23 cellular contexts compared by ENCODE assay signal in genomic region chr3:186121968-186122367, GRCh38. TPM values are rescaled to one million over a fixed set of nuclear protein-coding genes. Genes with fewer than 3 reads are reported as not detected.
DNase-seq lines count a peak whose midpoint lies in the region; ATAC-seq and TF ChIP-seq lines count a peak whose summit lies in the region.
"Had no signal": no experiment of that assay in that cellular context is flagged by ENCODE, and none has a peak within 500 bp of the region (broad histone marks: within the 10 kb centered on the region; RNA-seq: fewer than 3 reads in every experiment).

No MANE protein-coding gene starts in this region.

- TF ChIP-seq POLR2A in breast epithelium (IDR thresholded peaks at IDR 0.05) = no peak
- no peak for TF ChIP-seq POLR2A in thyroid gland (IDR thresholded peaks at IDR 0.05)

- ATAC-seq in left lung (peak; percentile 39), HG02642 (IDR thresholded peaks at IDR 0.05; ENCODE audit: poor library complexity, unreplicated experiment) (no peak)
- ATAC-seq: A549; K562; stimulated activated memory B cell treated with anti-CD40 and anti-IgM and Interleukin-4, amounts not matched to agents 10 μg/mL and 1 μg/mL and 100 μg/mL, for 72 hours had no signal

- 24 to 28% methylated on average over 2 of the region's 2 CpGs for WGBS in thyroid gland, 2 donors

- no peaks in the 10 kb centered on the region for H3K27me3 ChIP-seq in breast epithelium
- peaks cover 0 to 28% of the 10 kb centered on the region in 2 donors for H3K27me3 ChIP-seq in left lung
- H3K27me3 ChIP-seq in thyroid gland = no peaks in the 10 kb centered on the region
- H3K27me3 ChIP-seq: tibial artery had no signal

- TF ChIP-seq CTCF in MCF 10A (IDR thresholded peaks at IDR 0.05; ENCODE audit: unreplicated experiment) (no peak), breast epithelium (IDR thresholded peaks at IDR 0.05) (no peak), choroid plexus epithelial cell (conservative IDR thresholded peaks at IDR 0.05; ENCODE audit: low read depth, low read length) (no peak), left lung (IDR thresholded peaks at IDR 0.05) (no peak), thyroid gland (IDR thresholded peaks at IDR 0.05) (no peak), glutamatergic neuron (IDR thresholded peaks at IDR 0.05; ENCODE audit: partially characterized antibody, unreplicated experiment) (no peak)

- H3K4me1 ChIP-seq in breast epithelium (no peaks in the 10 kb centered on the region), left lung (no peaks in the 10 kb centered on the region), thyroid gland (peaks cover 12 to 17% of the 10 kb centered on the region in 2 donors)
- H3K4me1 ChIP-seq: A549, tibial artery had no signal

- no peaks in the 10 kb centered on the region for H3K9me3 ChIP-seq in breast epithelium
- H3K9me3 ChIP-seq in left lung = no peaks in the 10 kb centered on the region
- no peaks in the 10 kb centered on the region for H3K9me3 ChIP-seq in thyroid gland
- H3K9me3 ChIP-seq: A549, tibial artery had no signal

- intact Hi-C loops in MCF 10A (cut with micrococcal nuclease) = no loop called here
- intact Hi-C loops in breast epithelium (cut with DNase I; ENCODE audit: low total_unique reads) = no loop called here
- intact Hi-C loops in left lung (cut with DNase I) = no loop called here
- intact Hi-C loops in thyroid gland (cut with DNase I) = no loop called here

- peaks cover 9% of the 10 kb centered on the region for H3K4me1 Mint-ChIP-seq in MCF 10A (ENCODE audit: insufficient read depth, unreplicated experiment)
- peaks cover 18% of the 10 kb centered on the region for H3K4me1 Mint-ChIP-seq in glutamatergic neuron (ENCODE audit: low read depth, unreplicated experiment)
- H3K4me1 Mint-ChIP-seq: activated naive CD4-positive, alpha-beta T cell treated with anti-CD3 and anti-CD28 coated beads, Interleukin-2, amount 50 U/mL, for 24 hours; CD14-positive monocyte had no signal

- peak overlapping the region; percentile 35 for H3K27ac Mint-ChIP-seq in MCF 10A (ENCODE audit: low read depth, unreplicated experiment)
- H3K27ac Mint-ChIP-seq in glutamatergic neuron (ENCODE audit: unreplicated experiment) = no peak overlapping the region
- H3K27ac Mint-ChIP-seq: activated naive CD4-positive, alpha-beta T cell treated with anti-CD3 and anti-CD28 coated beads, Interleukin-2, amount 50 U/mL, for 24 hours; CD14-positive monocyte; memory B cell; nephron progenitor cell; stimulated activated memory B cell treated with anti-CD40 and anti-IgM and Interleukin-4, amounts not matched to agents 10 μg/mL and 1 μg/mL and 100 μg/mL, for 72 hours had no signal

- DNase-seq in MCF 10A (ENCODE audit: unreplicated experiment) (peak; percentile 30), breast epithelium (ENCODE audit: low spot score in 2 of 2) (no peak), choroid plexus epithelial cell (ENCODE audit: low read depth) (peak; percentile 26), left lung (no peak), thyroid gland (peak; percentile 8 to 40), HT-29 (ENCODE audit: low spot score) (no peak), glutamatergic neuron (no peak)
- DNase-seq: activated T-cell treated with anti-CD3 and anti-CD28 coated beads, Interleukin-2, amount 50 U/mL, for 48 hours; cortex of kidney; DMS79 treated with DMSO at 0.1 percent for 48 hours; GM23248; NCI-H526; nephron progenitor cell; OCI-M1; tibial artery had no signal

- no peaks in the 10 kb centered on the region for H3K36me3 ChIP-seq in breast epithelium
- H3K36me3 ChIP-seq in left lung = no peaks in the 10 kb centered on the region
- no peaks in the 10 kb centered on the region for H3K36me3 ChIP-seq in thyroid gland
- H3K36me3 ChIP-seq: tibial artery had no signal

- H3K4me3 Mint-ChIP-seq in MCF 10A (ENCODE audit: unreplicated experiment) = no peak overlapping the region
- no peak overlapping the region for H3K4me3 Mint-ChIP-seq in glutamatergic neuron (ENCODE audit: unreplicated experiment)
- H3K4me3 Mint-ChIP-seq: activated naive CD4-positive, alpha-beta T cell treated with anti-CD3 and anti-CD28 coated beads, Interleukin-2, amount 50 U/mL, for 24 hours; CD14-positive monocyte; memory B cell; nephron progenitor cell; stimulated activated memory B cell treated with anti-CD40 and anti-IgM and Interleukin-4, amounts not matched to agents 10 μg/mL and 1 μg/mL and 100 μg/mL, for 72 hours had no signal

- H3K27me3 Mint-ChIP-seq in MCF 10A (ENCODE audit: insufficient read depth, unreplicated experiment) (peaks cover 30% of the 10 kb centered on the region), glutamatergic neuron (ENCODE audit: unreplicated experiment) (peaks cover 5% of the 10 kb centered on the region)

- H3K36me3 Mint-ChIP-seq in MCF 10A (ENCODE audit: insufficient read depth, unreplicated experiment) (no peaks in the 10 kb centered on the region), glutamatergic neuron (ENCODE audit: unreplicated experiment) (no peaks in the 10 kb centered on the region)
- H3K36me3 Mint-ChIP-seq: activated naive CD4-positive, alpha-beta T cell treated with anti-CD3 and anti-CD28 coated beads, Interleukin-2, amount 50 U/mL, for 24 hours; stimulated activated memory B cell treated with anti-CD40 and anti-IgM and Interleukin-4, amounts not matched to agents 10 μg/mL and 1 μg/mL and 100 μg/mL, for 72 hours had no signal

- CTCF ChIA-PET in MCF 10A (lab: Yijun Ruan, JAX) = interaction anchor here (0.6 to 1.7 kb wide), 3 partner anchors 14 to 419 kb away, joined by 3 to 10 read pairs (median 4); no protein-coding TSS in a partner anchor

- H3K4me3 ChIP-seq in breast epithelium = no peak overlapping the region
- no peak overlapping the region for H3K4me3 ChIP-seq in choroid plexus epithelial cell (ENCODE audit: low read depth, low read length)
- no peak overlapping the region for H3K4me3 ChIP-seq in left lung
- no peak overlapping the region for H3K4me3 ChIP-seq in thyroid gland (replicated peaks in 1 of 3)
- H3K4me3 ChIP-seq: A549, GM23248, K562, tibial artery had no signal

- H3K9me3 Mint-ChIP-seq in MCF 10A (ENCODE audit: unreplicated experiment) (peaks cover 10% of the 10 kb centered on the region), glutamatergic neuron (ENCODE audit: unreplicated experiment) (no peaks in the 10 kb centered on the region)
- H3K9me3 Mint-ChIP-seq: activated naive CD4-positive, alpha-beta T cell treated with anti-CD3 and anti-CD28 coated beads, Interleukin-2, amount 50 U/mL, for 24 hours; memory B cell; nephron progenitor cell had no signal

- no TSS peak for BruUV-seq in MCF 10A (replicated peaks; lab: Mats Ljungman, UMichigan)

- H3K27ac ChIP-seq in breast epithelium (no peak overlapping the region), left lung (no peak overlapping the region), thyroid gland (no peak overlapping the region)
- H3K27ac ChIP-seq: A549, GM23248, HL-60, tibial artery had no signal

- POLR2A ChIA-PET in MCF 10A (lab: Yijun Ruan, JAX) = interaction anchor here (1.4 to 2.2 kb wide), 3 partner anchors 9 to 127 kb away, joined by 3 to 13 read pairs (median 4); partner anchors contain the start of gene ETV5

RNA-seq across cellular contexts. Expression of gene ETV5, which starts 13.1 kb away (rescaled TPM):
- total RNA-seq in MCF 10A (2022) (93.0 and 101 TPM in 2 replicates), breast epithelium (10 to 100 TPM in 2 of 3 donors, 1 to 10 TPM in 1; 9.1 to 19.0 (median 16.1) TPM), left lung (10 to 100 TPM; 40.7 to 41.5 TPM), thyroid gland (10 to 100 TPM; 17.9 to 51.5 (median 28.9) TPM), glutamatergic neuron (ENCODE audit: unreplicated experiment) (16.9 TPM)
- total RNA-seq in HT-29 (2014; rRNA removed; shearing (Covaris generic)) = 25.4 and 39.6 TPM in 2 replicates

Comparison
In these comparisons a context has a peak if more than half of its experiments do, and no peak if none do; other contexts are left out.
1. DNase-seq: peak in MCF 10A (single experiment), choroid plexus epithelial cell (single experiment) and thyroid gland (2 of 2); none in breast epithelium (0 of 2), left lung (0 of 2), HT-29 (single experiment) and glutamatergic neuron (single experiment).